In the genomic region with DNA sequence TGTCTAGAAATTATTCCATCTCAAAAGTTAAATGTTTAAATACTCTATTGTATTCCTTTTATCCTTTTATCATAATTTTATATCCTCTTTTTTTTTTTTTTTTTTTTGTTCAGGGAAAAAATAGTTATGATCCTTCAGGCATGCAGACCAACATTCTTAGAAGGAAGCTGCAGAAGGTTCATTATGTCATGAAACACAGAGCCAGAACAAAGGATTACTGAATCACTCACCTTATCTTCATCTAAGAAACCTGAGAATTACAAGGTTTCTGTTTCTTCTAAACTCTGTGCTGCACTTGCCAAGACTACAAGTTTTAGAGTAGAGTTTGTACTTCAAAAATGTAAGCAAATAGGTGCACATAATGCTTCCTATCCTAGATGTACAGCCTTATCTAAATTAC, we compare ENCODE assay signal across 20 cellular contexts.
"Had no signal": no experiment of that assay in that cellular context is flagged by ENCODE, and none has a peak within 500 bp of the region (broad histone marks: within the 10 kb centered on the region; RNA-seq: fewer than 3 reads in every experiment).

No MANE protein-coding gene starts in this region.

- H3K27ac Mint-ChIP-seq: activated CD4-positive, alpha-beta memory T cell treated with anti-CD3 and anti-CD28 coated beads for 36 hours; activated naive CD4-positive, alpha-beta T cell treated with anti-CD3 and anti-CD28 coated beads, Interleukin-2, amount 10 ng/mL, durations not matched to agents 7 days and 5 days; dendritic cell treated with granulocyte-macrophage colony-stimulating factor and Interleukin-4, amounts not matched to agents 40 ng/mL and 50 ng/mL, for 4 days; immature natural killer cell; memory B cell; natural killer cell treated with Interleukin-12 subunit alpha and Interleukin-12 subunit beta and Interleukin-15 and Interleukin-18, amount 100 ng/mL, for 72 hours had no signal

- H3K9me3 Mint-ChIP-seq: activated CD4-positive, alpha-beta memory T cell treated with anti-CD3 and anti-CD28 coated beads for 36 hours; activated naive CD4-positive, alpha-beta T cell treated with anti-CD3 and anti-CD28 coated beads, Interleukin-2, amount 10 ng/mL, durations not matched to agents 7 days and 5 days; dendritic cell treated with granulocyte-macrophage colony-stimulating factor and Interleukin-4, amounts not matched to agents 40 ng/mL and 50 ng/mL, for 4 days; immature natural killer cell; memory B cell; natural killer cell treated with Interleukin-12 subunit alpha and Interleukin-12 subunit beta and Interleukin-15 and Interleukin-18, amount 100 ng/mL, for 72 hours had no signal

- H3K4me3 Mint-ChIP-seq: activated CD4-positive, alpha-beta memory T cell treated with anti-CD3 and anti-CD28 coated beads for 36 hours; activated naive CD4-positive, alpha-beta T cell treated with anti-CD3 and anti-CD28 coated beads, Interleukin-2, amount 10 ng/mL, durations not matched to agents 7 days and 5 days; dendritic cell treated with granulocyte-macrophage colony-stimulating factor and Interleukin-4, amounts not matched to agents 40 ng/mL and 50 ng/mL, for 4 days; immature natural killer cell; memory B cell; natural killer cell treated with Interleukin-12 subunit alpha and Interleukin-12 subunit beta and Interleukin-15 and Interleukin-18, amount 100 ng/mL, for 72 hours had no signal

- DNase-seq: activated CD4-positive, alpha-beta memory T cell treated with anti-CD3 and anti-CD28 coated beads for 36 hours; activated CD4-positive, alpha-beta T cell treated with anti-CD3 and anti-CD28 coated beads for 4 hours; activated CD4-positive, CD25-positive, alpha-beta regulatory T cell; activated effector memory CD4-positive, alpha-beta T cell treated with anti-CD3 and anti-CD28 coated beads, Interleukin-2, amount 50 U/mL, for 16 hours; activated naive CD4-positive, alpha-beta T cell treated with anti-CD3 and anti-CD28 coated beads, Interleukin-2, amount 10 ng/mL, durations not matched to agents 7 days and 5 days; body of pancreas; effector CD8-positive, alpha-beta T cell; foreskin melanocyte; immature natural killer cell; left ventricle myocardium superior; stimulated activated CD4-positive, alpha-beta T cell treated with anti-CD3 and anti-CD28 coated beads, Interleukin-2, amount 100 ng/mL, for 48 hours; stimulated activated CD8-positive, alpha-beta memory T cell treated with anti-CD3 and anti-CD28 coated beads, Interleukin-4, amount 100 ng/mL, for 48 hours; stimulated activated naive CD4-positive, alpha-beta T cell; T-helper 1 cell; testis had no signal

- H3K36me3 Mint-ChIP-seq: activated CD4-positive, alpha-beta memory T cell treated with anti-CD3 and anti-CD28 coated beads for 36 hours; activated naive CD4-positive, alpha-beta T cell treated with anti-CD3 and anti-CD28 coated beads, Interleukin-2, amount 10 ng/mL, durations not matched to agents 7 days and 5 days; immature natural killer cell; memory B cell; natural killer cell treated with Interleukin-12 subunit alpha and Interleukin-12 subunit beta and Interleukin-15 and Interleukin-18, amount 100 ng/mL, for 72 hours had no signal

- H3K27me3 ChIP-seq: body of pancreas, testis, vagina had no signal

- H3K36me3 ChIP-seq: vagina had no signal

- H3K4me1 ChIP-seq: testis had no signal

- H3K27ac ChIP-seq: body of pancreas, testis, vagina had no signal

- H3K4me3 ChIP-seq: body of pancreas, testis, vagina had no signal

- H3K9me3 ChIP-seq: testis, vagina had no signal

- ATAC-seq: body of pancreas; esophagus mucosa; left ventricle myocardium superior; natural killer cell treated with Interleukin-12 subunit alpha and Interleukin-12 subunit beta and Interleukin-15 and Interleukin-18, amount 100 ng/mL, for 72 hours had no signal
